Comparison of ENCODE assay signal across 32 cellular contexts in the genomic region with DNA sequence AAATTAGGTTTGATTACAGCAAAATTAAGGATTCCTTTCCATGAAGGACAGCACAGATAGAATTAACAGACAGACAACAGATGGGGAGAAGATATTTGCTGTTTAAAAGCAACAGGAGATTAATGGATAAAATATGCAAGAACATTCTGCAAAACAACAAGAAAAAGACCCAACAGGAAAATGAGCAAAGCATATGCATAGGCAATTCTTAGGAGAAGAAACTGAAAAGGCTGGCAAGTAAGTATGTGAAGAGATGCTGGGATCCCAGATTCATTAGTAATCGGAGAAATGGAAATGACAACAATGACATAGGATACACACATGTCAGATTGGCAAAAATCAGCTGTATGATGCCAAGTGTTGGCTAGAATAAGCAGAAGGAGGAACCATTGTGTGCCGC.
"Had no signal": no experiment of that assay in that cellular context is flagged by ENCODE, and none has a peak within 500 bp of the region (broad histone marks: within the 10 kb centered on the region; RNA-seq: fewer than 3 reads in every experiment).

No MANE protein-coding gene starts in this region.

- ATAC-seq: activated naive CD4-positive, alpha-beta T cell treated with anti-CD3 and anti-CD28 coated beads, Interleukin-2, amount 50 U/mL, for 72 hours; activated naive CD8-positive, alpha-beta T cell treated with anti-CD3 and anti-CD28 coated beads, Interleukin-2, amount 50 U/mL, for 24 hours; activated T-cell treated with anti-CD3 and anti-CD28 coated beads, Interleukin-2, amount 50 U/mL, for 4 hours; activated T-cell treated with anti-CD3 and anti-CD28 coated beads, Interleukin-2, amount 50 U/mL, for 72 hours; activated T-helper 17 cell treated with anti-CD3 and anti-CD28 coated beads, Interleukin-2, amount 50 U/mL, for 72 hours; body of pancreas had no signal

- H3K9me3 ChIP-seq: adrenal gland, ascending aorta, body of pancreas had no signal

- FAIRE-seq: astrocyte, bronchial epithelial cell had no signal

- H3K4me3 ChIP-seq: adrenal gland, ascending aorta, body of pancreas, breast epithelium, cardiac muscle cell had no signal

- DNase-seq: activated effector memory CD4-positive, alpha-beta T cell treated with anti-CD3 and anti-CD28 coated beads, Interleukin-2, amount 50 U/mL, for 16 hours; activated effector memory CD4-positive, alpha-beta T cell treated with Interleukin-2 at 50 U/mL for 16 hours; activated gamma-delta T cell; activated gamma-delta T cell treated with Interleukin-2 at 50 U/mL for 16 hours; activated naive CD4-positive, alpha-beta T cell; activated naive CD4-positive, alpha-beta T cell treated with anti-CD3 and anti-CD28 coated beads for 36 hours; activated naive CD4-positive, alpha-beta T cell treated with anti-CD3 and anti-CD28 coated beads, Interleukin-2, amount 10 ng/mL, durations not matched to agents 7 days and 5 days; activated naive CD4-positive, alpha-beta T cell treated with anti-CD3 and anti-CD28 coated beads, Interleukin-2, amount 50 U/mL, for 16 hours; activated naive CD4-positive, alpha-beta T cell treated with Interleukin-2 at 50 U/mL for 16 hours; activated naive CD8-positive, alpha-beta T cell treated with anti-CD3 and anti-CD28 coated beads for 36 hours; activated naive CD8-positive, alpha-beta T cell treated with anti-CD3 and anti-CD28 coated beads, Interleukin-2, amount 10 ng/mL, durations not matched to agents 7 days and 5 days; activated naive CD8-positive, alpha-beta T cell treated with anti-CD3 and anti-CD28 coated beads, Interleukin-2, amount 50 U/mL, for 24 hours; activated T-cell treated with anti-CD3 and anti-CD28 coated beads, Interleukin-2, amount 50 U/mL, for 24 hours; activated T-cell treated with anti-CD3 and anti-CD28 coated beads, Interleukin-2, amount 50 U/mL, for 4 hours; activated T-cell treated with anti-CD3 and anti-CD28 coated beads, Interleukin-2, amount 50 U/mL, for 48 hours; activated T-cell treated with anti-CD3 and anti-CD28 coated beads, Interleukin-2, amount 50 U/mL, for 72 hours; adrenal gland; amniotic stem cell; amygdala; anterior cingulate cortex; body of pancreas; brain microvascular endothelial cell; caudate nucleus; central memory CD4-positive, alpha-beta T cell; cerebellar nuclear complex had no signal

- H3K4me1 ChIP-seq: adrenal gland, ascending aorta, body of pancreas, breast epithelium had no signal

- H3K27ac ChIP-seq: adrenal gland, ascending aorta, body of pancreas, brain microvascular endothelial cell, breast epithelium, cardiac muscle cell had no signal
